ENCODE assay signal across 26 cellular contexts in the genomic region with DNA sequence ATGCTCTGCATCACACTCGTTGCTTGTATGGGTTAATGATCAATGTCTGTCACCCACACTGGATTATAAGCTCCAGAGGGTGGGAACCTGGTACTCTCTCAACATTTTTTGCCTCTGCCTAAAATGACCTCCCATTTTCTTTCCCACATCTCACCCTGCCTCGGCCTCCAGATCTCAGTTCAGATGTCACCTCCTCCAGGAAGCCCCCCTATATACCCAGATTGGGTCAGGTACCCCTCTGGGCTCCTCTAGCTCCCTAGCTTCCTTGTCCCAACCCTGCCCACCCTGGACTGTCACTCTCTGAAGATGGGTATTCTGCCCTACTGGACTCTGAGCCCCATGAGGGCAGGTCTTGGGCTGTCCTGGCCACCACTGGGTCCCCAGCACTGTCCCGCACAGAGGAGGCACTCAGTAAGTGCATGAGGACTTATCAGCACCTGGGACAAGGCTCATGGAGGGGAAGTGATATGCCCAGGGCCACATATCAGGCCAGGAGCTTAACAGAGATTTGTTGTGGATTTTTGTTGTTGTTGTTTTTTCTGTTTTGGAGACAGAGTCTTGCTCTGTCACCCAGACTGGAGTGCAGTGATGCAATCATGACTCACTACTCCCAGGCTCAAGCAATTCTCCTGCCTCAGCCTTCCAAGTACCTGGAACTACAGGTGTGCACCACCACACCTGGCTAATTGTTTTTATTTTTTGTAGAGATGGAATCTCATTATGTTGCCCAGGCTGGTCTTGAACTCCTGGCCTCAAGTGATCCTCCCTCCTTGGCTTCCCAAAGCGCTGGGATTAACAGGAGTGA. TPM values are rescaled to one million over a fixed set of nuclear protein-coding genes. Genes with fewer than 3 reads are reported as not detected.
A peak's percentile ranks its signal among the peaks of the same experiment; 100 is the strongest.
DNase-seq lines count a peak whose midpoint lies in the region; ATAC-seq, FAIRE-seq and TF ChIP-seq lines count a peak whose summit lies in the region.
"Had no signal": no experiment of that assay in that cellular context is flagged by ENCODE, and none has a peak within 500 bp of the region (broad histone marks: within the 10 kb centered on the region; RNA-seq: fewer than 3 reads in every experiment).

No MANE protein-coding gene starts in this region.

- no peak overlapping the region for H3K27ac ChIP-seq in HepG2 (ENCODE audit: extremely low read length, insufficient read depth, low read length)
- H3K27ac ChIP-seq in right lobe of liver, result no peak overlapping the region
- H3K27ac ChIP-seq in PC-3 (ENCODE audit: low read length), result no peak overlapping the region
- H3K27ac ChIP-seq: adrenal gland, parathyroid adenoma, SJSA1 had no signal

- H3K27ac Mint-ChIP-seq in stimulated activated naive B cell treated with anti-CD40 and anti-IgM and Interleukin-4, amounts not matched to agents 10 μg/mL and 1 μg/mL and 100 μg/mL, for 72 hours, result peak overlapping the region; percentile 73

- H3K9ac ChIP-seq in HepG2 (ENCODE audit: insufficient read depth, low read depth, low read length) (no peak overlapping the region), PC-3 (ENCODE audit: low read length) (no peak overlapping the region)
- H3K9ac ChIP-seq: parathyroid adenoma had no signal

- H3K27me3 ChIP-seq in HepG2 (ENCODE audit: control insufficient read depth in 1 of 2, insufficient read depth in 2 of 2, low read length in 2 of 2) (no peaks in the 10 kb centered on the region), right lobe of liver (no peaks in the 10 kb centered on the region), PC-3 (ENCODE audit: low read length) (no peaks in the 10 kb centered on the region), bronchial epithelial cell (ENCODE audit: control insufficient read depth, insufficient read depth, low read length) (no peaks in the 10 kb centered on the region)
- H3K27me3 ChIP-seq: adrenal gland, SJSA1 had no signal

- no peak for TF ChIP-seq RAD21 in HepG2 (CRISPR knock-in tag; IDR thresholded peaks at IDR 0.05)

- intact Hi-C loops in HepG2 (cut with micrococcal nuclease; ENCODE audit: unreplicated experiment), result no loop called here
- intact Hi-C loops in right lobe of liver (cut with DNase I), result no loop called here
- intact Hi-C loops in PC-3 (cut with micrococcal nuclease), result no loop called here

- TF ChIP-seq EP300 in HepG2 (IDR thresholded peaks at IDR 0.05; ENCODE audit: low read depth in 2 of 2, low read length in 2 of 2), result no peak
- TF ChIP-seq EP300 in HepG2 (CRISPR knock-in tag; IDR thresholded peaks at IDR 0.05; ENCODE audit: borderline replicate concordance), result no peak

- TF ChIP-seq CTCF in HepG2 (CRISPR knock-in tag; IDR thresholded peaks at IDR 0.05) (no peak), right lobe of liver (IDR thresholded peaks at IDR 0.05) (no peak), PC-3 (conservative IDR thresholded peaks at IDR 0.05; ENCODE audit: low read depth, low read length) (no peak), bronchial epithelial cell (IDR thresholded peaks at IDR 0.05; ENCODE audit: insufficient read depth, low read length, severe bottlenecking) (no peak)

- peaks cover 6 to 7% of the 10 kb centered on the region in 2 donors for H3K4me1 Mint-ChIP-seq in stimulated activated naive B cell treated with anti-CD40 and anti-IgM and Interleukin-4, amounts not matched to agents 10 μg/mL and 1 μg/mL and 100 μg/mL, for 72 hours

- ATAC-seq in HepG2, result no peak
- ATAC-seq in right lobe of liver, result no peak
- ATAC-seq in PC-3, result no peak
- no peak for ATAC-seq in stimulated activated naive B cell treated with anti-CD40 and anti-IgM and Interleukin-4, amounts not matched to agents 10 μg/mL and 1 μg/mL and 100 μg/mL, for 72 hours (replicated peaks)

- no peaks in the 10 kb centered on the region for H3F3A ChIP-seq in PC-3 (ENCODE audit: low read length, unreplicated experiment)

- H3K79me2 ChIP-seq in HepG2 (ENCODE audit: insufficient read depth, low read length) (no peaks in the 10 kb centered on the region), PC-3 (ENCODE audit: low read length) (no peaks in the 10 kb centered on the region)

- in situ Hi-C loops in HepG2 (cut with HindIII; ENCODE audit: extremely low pct_ligation_motif_present, low pct_unique_long_range_greater_than_20kb), result no loop called here
- in situ Hi-C loops in G401 (cut with HindIII; ENCODE audit: low sequenced_read_pairs), result loop anchor here (25.0 kb wide), 1 partner anchor 156 kb away; no protein-coding TSS in a partner anchor

- no peak for FAIRE-seq in HepG2 (lab: Jason Lieb, UNC)
- FAIRE-seq in bronchial epithelial cell (lab: Jason Lieb, UNC), result peak; percentile 77
- FAIRE-seq in H54 (lab: Jason Lieb, UNC), result no peak
- FAIRE-seq: G401.6 had no signal

- peaks cover 62 to 77% of the 10 kb centered on the region in 2 donors for H3K36me3 Mint-ChIP-seq in stimulated activated naive B cell treated with anti-CD40 and anti-IgM and Interleukin-4, amounts not matched to agents 10 μg/mL and 1 μg/mL and 100 μg/mL, for 72 hours

- CTCF ChIA-PET in HepG2 (lab: Yijun Ruan, JAX; ENCODE audit: low intra/inter-chr PET ratio, low total read pairs) (no interaction called here), PC-3 (lab: Charles Lee) (no interaction called here)

- no peaks in the 10 kb centered on the region for H3K9me3 Mint-ChIP-seq in stimulated activated naive B cell treated with anti-CD40 and anti-IgM and Interleukin-4, amounts not matched to agents 10 μg/mL and 1 μg/mL and 100 μg/mL, for 72 hours

- H3K4me3 Mint-ChIP-seq in stimulated activated naive B cell treated with anti-CD40 and anti-IgM and Interleukin-4, amounts not matched to agents 10 μg/mL and 1 μg/mL and 100 μg/mL, for 72 hours, result no peak overlapping the region

- H3K4me3 ChIP-seq in HepG2 (replicated peaks in 1 of 3; ENCODE audit: insufficient read depth in 1 of 3, low read depth in 2 of 3, low read length in 3 of 3), result no peak overlapping the region
- no peak overlapping the region for H3K4me3 ChIP-seq in right lobe of liver
- no peak overlapping the region for H3K4me3 ChIP-seq in PC-3 (ENCODE audit: low read length)
- H3K4me3 ChIP-seq in bronchial epithelial cell (ENCODE audit: low read depth, low read length), result no peak overlapping the region
- H3K4me3 ChIP-seq: adrenal gland, SJSA1 had no signal

- H3K27me3 Mint-ChIP-seq in stimulated activated naive B cell treated with anti-CD40 and anti-IgM and Interleukin-4, amounts not matched to agents 10 μg/mL and 1 μg/mL and 100 μg/mL, for 72 hours, result no peaks in the 10 kb centered on the region

- WGBS in HepG2 (ENCODE audit: low lambda C conversion rate), result 95% methylated on average over 4 of the region's 4 CpGs
- WGBS in right lobe of liver (ENCODE audit: insufficient coverage, low coverage, low lambda C conversion rate, missing lambda C conversion rate), result 94% methylated on average over 4 of the region's 4 CpGs

- no peak overlapping the region for H3K4me2 ChIP-seq in HepG2 (ENCODE audit: low read depth, low read length)
- H3K4me2 ChIP-seq in PC-3 (ENCODE audit: low read length), result no peak overlapping the region

- no peaks in the 10 kb centered on the region for H3K9me2 ChIP-seq in PC-3 (replicated peaks; ENCODE audit: low read length)

- POLR2A ChIA-PET in HepG2 (lab: Yijun Ruan, JAX), result no interaction called here
- POLR2A ChIA-PET in PC-3 (lab: Charles Lee; ENCODE audit: unreplicated experiment), result no interaction called here

- no peaks in the 10 kb centered on the region for H4K20me1 ChIP-seq in HepG2 (ENCODE audit: insufficient read depth, low read length)
- H4K20me1 ChIP-seq in PC-3 (ENCODE audit: low read length), result no peaks in the 10 kb centered on the region

- TF ChIP-seq POLR2A in HepG2 (IDR thresholded peaks at IDR 0.05; ENCODE audit: insufficient read depth in 1 of 2, low read depth in 2 of 2, low read length in 2 of 2) (no peak), right lobe of liver (IDR thresholded peaks at IDR 0.05) (no peak), H54 (IDR thresholded peaks at IDR 0.05; ENCODE audit: low read depth, low read length) (no peak)

- H3K9me3 ChIP-seq in HepG2 (ENCODE audit: low read length), result no peaks in the 10 kb centered on the region
- no peaks in the 10 kb centered on the region for H3K9me3 ChIP-seq in right lobe of liver
- no peaks in the 10 kb centered on the region for H3K9me3 ChIP-seq in PC-3 (ENCODE audit: low read length)
- H3K9me3 ChIP-seq: adrenal gland, SJSA1 had no signal

- H2AFZ ChIP-seq in HepG2 (ENCODE audit: low read length) (no peak overlapping the region), PC-3 (ENCODE audit: low read length) (no peak overlapping the region)
- H2AFZ ChIP-seq: parathyroid adenoma had no signal

- DNase-seq in HepG2 (ENCODE audit: low spot score), result no peak
- DNase-seq in right lobe of liver, result no peak
- peak; percentile 30 for DNase-seq in PC-3
- peak; percentile 55 for DNase-seq in bronchial epithelial cell (ENCODE audit: low read depth)
- DNase-seq in stimulated activated naive B cell treated with anti-CD40 and anti-IgM and Interleukin-4, amounts not matched to agents 10 μg/mL and 1 μg/mL and 100 μg/mL, for 72 hours, result no peak
- DNase-seq in T-helper 2 cell, result no peak
- no peak for DNase-seq in H54 (ENCODE audit: insufficient read length, low spot score)
- no peak for DNase-seq in G401 (ENCODE audit: low spot score)
- DNase-seq: activated CD4-positive, alpha-beta T cell treated with anti-CD3 and anti-CD28 coated beads for 48 hours; activated T-cell treated with anti-CD3 and anti-CD28 coated beads for 4 hours; adrenal gland; Calu3; effector memory CD4-positive, alpha-beta T cell; HCEC 1CT; NCI-H1417 treated with DMSO at 0.1 percent for 48 hours; NCI-H748 treated with DMSO at 0.1 percent for 48 hours; OCI-M1; stimulated activated CD4-positive, alpha-beta T cell treated with anti-CD3 and anti-CD28 coated beads, Interleukin-2, amount 100 ng/mL, for 24 hours; substantia nigra; T1000 had no signal

- BruUV-seq in HepG2 (replicated peaks; lab: Mats Ljungman, UMichigan), result no TSS peak
- BruUV-seq in PC-3 (replicated peaks; lab: Mats Ljungman, UMichigan), result no TSS peak

- H3K36me3 ChIP-seq in HepG2 (replicated peaks in 1 of 2; ENCODE audit: control insufficient read depth in 1 of 2, insufficient read depth in 2 of 2, low read length in 2 of 2), result peaks cover 38 to 70% of the 10 kb centered on the region in 2 experiments
- H3K36me3 ChIP-seq in right lobe of liver, result peaks cover 0 to 88% (median 40%) of the 10 kb centered on the region in 4 donors
- H3K36me3 ChIP-seq in PC-3 (ENCODE audit: low read depth, low read length), result peaks cover 35% of the 10 kb centered on the region
- H3K36me3 ChIP-seq in bronchial epithelial cell (ENCODE audit: control insufficient read depth, insufficient read depth, low read length), result peaks cover 50% of the 10 kb centered on the region

- H3K4me1 ChIP-seq in HepG2 (ENCODE audit: insufficient read depth, low read length), result no peaks in the 10 kb centered on the region
- no peaks in the 10 kb centered on the region for H3K4me1 ChIP-seq in right lobe of liver
- H3K4me1 ChIP-seq in PC-3 (ENCODE audit: insufficient read depth, low read length), result no peaks in the 10 kb centered on the region
- H3K4me1 ChIP-seq: adrenal gland, parathyroid adenoma, SJSA1 had no signal

RNA-seq across cellular contexts. Expression of a gene that starts 23.8 kb away (rescaled TPM):
- 6.7 and 13.2 TPM in 2 replicates for total RNA-seq in HepG2 (2016; rRNA removed; fragmentation: Illumina TruSeq; extraction: Trizol)
- 3.7 and 5.6 TPM in 2 replicates for total RNA-seq in HepG2 (2016; cell fraction: cytosol; rRNA removed; fragmentation: Illumina TruSeq; extraction: Trizol; ENCODE audit: low read depth)
- total RNA-seq in HepG2 (2016; cell fraction: insoluble cytoplasmic fraction; rRNA removed; fragmentation: Illumina TruSeq; extraction: Trizol), result 7.7 and 10.7 TPM in 2 replicates
- total RNA-seq in HepG2 (2016; cell fraction: membrane; rRNA removed; fragmentation: Illumina TruSeq; extraction: Trizol), result 10.7 and 11.6 TPM in 2 replicates
- 9.5 and 12.7 TPM in 2 replicates for total RNA-seq in HepG2 (2016; cell fraction: nucleus; rRNA removed; fragmentation: Illumina TruSeq; extraction: Trizol)
- 7.3 and 9.2 TPM in 2 replicates for polyA plus RNA-seq in HepG2 (2011; rRNA removed)
- polyA plus RNA-seq in HepG2 (2011; cell fraction: cytosol; rRNA removed), result 5.7 and 8.3 TPM in 2 replicates
- 19.6 and 26.3 TPM in 2 replicates for polyA plus RNA-seq in HepG2 (2011; cell fraction: nucleus; rRNA removed)
- 12.3 and 18.9 TPM in 2 replicates for polyA plus RNA-seq in HepG2 (2012)
- polyA plus RNA-seq in HepG2 (2016; cell fraction: cytosol; fragmentation: Illumina TruSeq; extraction: Trizol; ENCODE audit: low read depth), result 4.2 and 4.7 TPM in 2 replicates
- 12.5 and 12.9 TPM in 2 replicates for polyA plus RNA-seq in HepG2 (2016; cell fraction: insoluble cytoplasmic fraction; fragmentation: Illumina TruSeq; extraction: Trizol; ENCODE audit: low read depth)
- polyA plus RNA-seq in HepG2 (2016; cell fraction: membrane; fragmentation: Illumina TruSeq; extraction: Trizol; ENCODE audit: low read depth), result 6.8 and 7.6 TPM in 2 replicates
- 26.1 and 27.2 TPM in 2 replicates for polyA plus RNA-seq in HepG2 (2016; cell fraction: nucleus; fragmentation: Illumina TruSeq; extraction: Trizol; ENCODE audit: insufficient read depth, low read depth)
- 10.6 and 14.4 TPM in 2 replicates for polyA minus RNA-seq in HepG2 (2011; rRNA and poly(A)+ RNA removed; ENCODE audit: low replicate concordance)
- 8.2 and 11.7 TPM in 2 replicates for polyA minus RNA-seq in HepG2 (2011; cell fraction: cytosol; rRNA and poly(A)+ RNA removed)
- 9.1 TPM in 2 replicates for polyA minus RNA-seq in HepG2 (2011; cell fraction: nucleus; rRNA and poly(A)+ RNA removed)
- 10 to 100 TPM; 15.1 to 20.2 (median 16.9) TPM for total RNA-seq in right lobe of liver
- total RNA-seq in PC-3 (2014; rRNA removed), result 24.1 and 32.9 TPM in 2 replicates
- total RNA-seq in bronchial epithelial cell, result 18.8 and 24.5 TPM in 2 replicates
- 14.6 and 19.9 TPM in 2 replicates for total RNA-seq in G401 (2014; rRNA removed; shearing (Covaris generic))

RNA-seq across cellular contexts. Expression of a gene that starts 32.1 kb away (rescaled TPM):
- total RNA-seq in HepG2 (2016; rRNA removed; fragmentation: Illumina TruSeq; extraction: Trizol) (0.04 TPM in 1 of 2 replicates, not detected in the other), right lobe of liver (1 to 10 TPM in 3 of 6 experiments, under 1 TPM in 3; 0.46 to 1.6 (median 0.93) TPM), PC-3 (2014; rRNA removed) (1.9 and 3.1 TPM in 2 replicates), bronchial epithelial cell (under 0.01 and 0.13 TPM in 2 replicates)
- 0.09 and 0.10 TPM in 2 replicates for total RNA-seq in HepG2 (2016; cell fraction: cytosol; rRNA removed; fragmentation: Illumina TruSeq; extraction: Trizol; ENCODE audit: low read depth)
- total RNA-seq in HepG2 (2016; cell fraction: insoluble cytoplasmic fraction; rRNA removed; fragmentation: Illumina TruSeq; extraction: Trizol), result 0.04 TPM in 1 of 2 replicates, not detected in the other
- total RNA-seq in HepG2 (2016; cell fraction: membrane; rRNA removed; fragmentation: Illumina TruSeq; extraction: Trizol), result not detected in 2 replicates
- total RNA-seq in HepG2 (2016; cell fraction: nucleus; rRNA removed; fragmentation: Illumina TruSeq; extraction: Trizol), result not detected in 2 replicates
- 0.04 TPM in 1 of 2 replicates, not detected in the other for polyA plus RNA-seq in HepG2 (2011; rRNA removed)
- polyA plus RNA-seq in HepG2 (2011; cell fraction: cytosol; rRNA removed), result 0.03 TPM in 2 replicates
- not detected in 2 replicates for polyA plus RNA-seq in HepG2 (2011; cell fraction: nucleus; rRNA removed)
- polyA plus RNA-seq in HepG2 (2012), result not detected in 2 replicates
- 0.07 TPM in 1 of 2 replicates, not detected in the other for polyA plus RNA-seq in HepG2 (2016; cell fraction: cytosol; fragmentation: Illumina TruSeq; extraction: Trizol; ENCODE audit: low read depth)
- not detected in 2 replicates for polyA plus RNA-seq in HepG2 (2016; cell fraction: insoluble cytoplasmic fraction; fragmentation: Illumina TruSeq; extraction: Trizol; ENCODE audit: low read depth)
- polyA plus RNA-seq in HepG2 (2016; cell fraction: membrane; fragmentation: Illumina TruSeq; extraction: Trizol; ENCODE audit: low read depth), result not detected in 2 replicates
- polyA plus RNA-seq in HepG2 (2016; cell fraction: nucleus; fragmentation: Illumina TruSeq; extraction: Trizol; ENCODE audit: insufficient read depth, low read depth), result 0.16 TPM in 1 of 2 replicates, not detected in the other
- polyA minus RNA-seq in HepG2 (2011; rRNA and poly(A)+ RNA removed; ENCODE audit: low replicate concordance), result 0.09 TPM in 1 of 2 replicates, not detected in the other
- polyA minus RNA-seq in HepG2 (2011; cell fraction: cytosol; rRNA and poly(A)+ RNA removed), result not detected in 2 replicates
- not detected in 2 replicates for polyA minus RNA-seq in HepG2 (2011; cell fraction: nucleus; rRNA and poly(A)+ RNA removed)
- 12.0 and 16.3 TPM in 2 replicates for total RNA-seq in G401 (2014; rRNA removed; shearing (Covaris generic))
- total RNA-seq: Calu3 had no signal

RNA-seq across cellular contexts. Expression of a gene that starts 52.7 kb away (rescaled TPM):
- total RNA-seq in HepG2 (2016; rRNA removed; fragmentation: Illumina TruSeq; extraction: Trizol), result 4.0 and 9.8 TPM in 2 replicates
- total RNA-seq in HepG2 (2016; cell fraction: cytosol; rRNA removed; fragmentation: Illumina TruSeq; extraction: Trizol; ENCODE audit: low read depth), result 1.2 and 1.9 TPM in 2 replicates
- total RNA-seq in HepG2 (2016; cell fraction: insoluble cytoplasmic fraction; rRNA removed; fragmentation: Illumina TruSeq; extraction: Trizol), result 3.4 and 11.2 TPM in 2 replicates
- total RNA-seq in HepG2 (2016; cell fraction: membrane; rRNA removed; fragmentation: Illumina TruSeq; extraction: Trizol), result 3.6 and 3.7 TPM in 2 replicates
- total RNA-seq in HepG2 (2016; cell fraction: nucleus; rRNA removed; fragmentation: Illumina TruSeq; extraction: Trizol), result 11.2 and 11.6 TPM in 2 replicates
- 7.3 and 9.2 TPM in 2 replicates for polyA plus RNA-seq in HepG2 (2011; rRNA removed)
- polyA plus RNA-seq in HepG2 (2011; cell fraction: cytosol; rRNA removed), result 7.8 and 9.7 TPM in 2 replicates
- 27.5 and 33.9 TPM in 2 replicates for polyA plus RNA-seq in HepG2 (2011; cell fraction: nucleus; rRNA removed)
- polyA plus RNA-seq in HepG2 (2012), result 12.4 and 17.0 TPM in 2 replicates
- polyA plus RNA-seq in HepG2 (2016; cell fraction: cytosol; fragmentation: Illumina TruSeq; extraction: Trizol; ENCODE audit: low read depth), result 0.63 and 1.3 TPM in 2 replicates
- 5.1 TPM in 2 replicates for polyA plus RNA-seq in HepG2 (2016; cell fraction: insoluble cytoplasmic fraction; fragmentation: Illumina TruSeq; extraction: Trizol; ENCODE audit: low read depth)
- 1.7 and 2.3 TPM in 2 replicates for polyA plus RNA-seq in HepG2 (2016; cell fraction: membrane; fragmentation: Illumina TruSeq; extraction: Trizol; ENCODE audit: low read depth)
- 34.8 and 35.7 TPM in 2 replicates for polyA plus RNA-seq in HepG2 (2016; cell fraction: nucleus; fragmentation: Illumina TruSeq; extraction: Trizol; ENCODE audit: insufficient read depth, low read depth)
- polyA minus RNA-seq in HepG2 (2011; rRNA and poly(A)+ RNA removed; ENCODE audit: low replicate concordance), result 6.9 and 11.0 TPM in 2 replicates
- 7.5 and 8.8 TPM in 2 replicates for polyA minus RNA-seq in HepG2 (2011; cell fraction: cytosol; rRNA and poly(A)+ RNA removed)
- polyA minus RNA-seq in HepG2 (2011; cell fraction: nucleus; rRNA and poly(A)+ RNA removed), result 10.3 and 11.5 TPM in 2 replicates
- 1 to 10 TPM; 5.8 to 9.5 (median 7.4) TPM for total RNA-seq in right lobe of liver
- 14.3 and 18.4 TPM in 2 replicates for total RNA-seq in PC-3 (2014; rRNA removed)
- 5.8 and 9.9 TPM in 2 replicates for total RNA-seq in bronchial epithelial cell
- total RNA-seq in G401 (2014; rRNA removed; shearing (Covaris generic)), result 19.3 and 42.4 TPM in 2 replicates

RNA-seq across cellular contexts. Expression of a gene that starts 53.1 kb away (rescaled TPM):
- total RNA-seq in HepG2 (2016; rRNA removed; fragmentation: Illumina TruSeq; extraction: Trizol), result 32.2 and 43.1 TPM in 2 replicates
- 13.6 and 15.4 TPM in 2 replicates for total RNA-seq in HepG2 (2016; cell fraction: cytosol; rRNA removed; fragmentation: Illumina TruSeq; extraction: Trizol; ENCODE audit: low read depth)
- total RNA-seq in HepG2 (2016; cell fraction: insoluble cytoplasmic fraction; rRNA removed; fragmentation: Illumina TruSeq; extraction: Trizol), result 25.7 and 41.7 TPM in 2 replicates
- total RNA-seq in HepG2 (2016; cell fraction: membrane; rRNA removed; fragmentation: Illumina TruSeq; extraction: Trizol), result 30.2 and 30.9 TPM in 2 replicates
- 30.6 and 31.6 TPM in 2 replicates for total RNA-seq in HepG2 (2016; cell fraction: nucleus; rRNA removed; fragmentation: Illumina TruSeq; extraction: Trizol)
- 57.3 and 80.7 TPM in 2 replicates for polyA plus RNA-seq in HepG2 (2011; rRNA removed)
- 34.2 and 64.8 TPM in 2 replicates for polyA plus RNA-seq in HepG2 (2011; cell fraction: cytosol; rRNA removed)
- 266 and 313 TPM in 2 replicates for polyA plus RNA-seq in HepG2 (2011; cell fraction: nucleus; rRNA removed)
- 35.6 and 48.5 TPM in 2 replicates for polyA plus RNA-seq in HepG2 (2012)
- polyA plus RNA-seq in HepG2 (2016; cell fraction: cytosol; fragmentation: Illumina TruSeq; extraction: Trizol; ENCODE audit: low read depth), result 8.5 and 9.3 TPM in 2 replicates
- polyA plus RNA-seq in HepG2 (2016; cell fraction: insoluble cytoplasmic fraction; fragmentation: Illumina TruSeq; extraction: Trizol; ENCODE audit: low read depth), result 34.1 and 37.8 TPM in 2 replicates
- 21.1 and 23.2 TPM in 2 replicates for polyA plus RNA-seq in HepG2 (2016; cell fraction: membrane; fragmentation: Illumina TruSeq; extraction: Trizol; ENCODE audit: low read depth)
- polyA plus RNA-seq in HepG2 (2016; cell fraction: nucleus; fragmentation: Illumina TruSeq; extraction: Trizol; ENCODE audit: insufficient read depth, low read depth), result 78.0 and 78.1 TPM in 2 replicates
- 47.8 and 141 TPM in 2 replicates for polyA minus RNA-seq in HepG2 (2011; rRNA and poly(A)+ RNA removed; ENCODE audit: low replicate concordance)
- polyA minus RNA-seq in HepG2 (2011; cell fraction: cytosol; rRNA and poly(A)+ RNA removed), result 30.6 and 39.4 TPM in 2 replicates
- 37.0 and 47.4 TPM in 2 replicates for polyA minus RNA-seq in HepG2 (2011; cell fraction: nucleus; rRNA and poly(A)+ RNA removed)
- 10 to 100 TPM; 16.9 to 28.1 (median 23.7) TPM for total RNA-seq in right lobe of liver
- 62.7 and 83.9 TPM in 2 replicates for total RNA-seq in PC-3 (2014; rRNA removed)
- total RNA-seq in bronchial epithelial cell, result 60.3 and 90.6 TPM in 2 replicates
- total RNA-seq in G401 (2014; rRNA removed; shearing (Covaris generic)), result 118 and 134 TPM in 2 replicates

RNA-seq across cellular contexts. Expression of a gene that starts 57.1 kb away (rescaled TPM):
- total RNA-seq in HepG2 (2016; rRNA removed; fragmentation: Illumina TruSeq; extraction: Trizol) (not detected in 2 replicates), right lobe of liver (not detected), PC-3 (2014; rRNA removed) (not detected in 2 replicates), bronchial epithelial cell (not detected in 2 replicates)
- not detected in 2 replicates for total RNA-seq in HepG2 (2016; cell fraction: cytosol; rRNA removed; fragmentation: Illumina TruSeq; extraction: Trizol; ENCODE audit: low read depth)
- total RNA-seq in HepG2 (2016; cell fraction: insoluble cytoplasmic fraction; rRNA removed; fragmentation: Illumina TruSeq; extraction: Trizol), result not detected in 2 replicates
- total RNA-seq in HepG2 (2016; cell fraction: membrane; rRNA removed; fragmentation: Illumina TruSeq; extraction: Trizol), result not detected in 2 replicates
- total RNA-seq in HepG2 (2016; cell fraction: nucleus; rRNA removed; fragmentation: Illumina TruSeq; extraction: Trizol), result not detected in 2 replicates
- polyA plus RNA-seq in HepG2 (2011; rRNA removed), result not detected in 2 replicates
- polyA plus RNA-seq in HepG2 (2011; cell fraction: cytosol; rRNA removed), result not detected in 2 replicates
- not detected in 2 replicates for polyA plus RNA-seq in HepG2 (2011; cell fraction: nucleus; rRNA removed)
- not detected in 2 replicates for polyA plus RNA-seq in HepG2 (2012)
- polyA plus RNA-seq in HepG2 (2016; cell fraction: cytosol; fragmentation: Illumina TruSeq; extraction: Trizol; ENCODE audit: low read depth), result not detected in 2 replicates
- not detected in 2 replicates for polyA plus RNA-seq in HepG2 (2016; cell fraction: insoluble cytoplasmic fraction; fragmentation: Illumina TruSeq; extraction: Trizol; ENCODE audit: low read depth)
- polyA plus RNA-seq in HepG2 (2016; cell fraction: membrane; fragmentation: Illumina TruSeq; extraction: Trizol; ENCODE audit: low read depth), result not detected in 2 replicates
- not detected in 2 replicates for polyA plus RNA-seq in HepG2 (2016; cell fraction: nucleus; fragmentation: Illumina TruSeq; extraction: Trizol; ENCODE audit: insufficient read depth, low read depth)
- polyA minus RNA-seq in HepG2 (2011; rRNA and poly(A)+ RNA removed; ENCODE audit: low replicate concordance), result not detected in 2 replicates
- not detected in 2 replicates for polyA minus RNA-seq in HepG2 (2011; cell fraction: cytosol; rRNA and poly(A)+ RNA removed)
- not detected in 2 replicates for polyA minus RNA-seq in HepG2 (2011; cell fraction: nucleus; rRNA and poly(A)+ RNA removed)
- not detected in 2 replicates for total RNA-seq in G401 (2014; rRNA removed; shearing (Covaris generic))
- total RNA-seq: Calu3, chondrocyte, LHCN-M2, lung microvascular endothelial cell, SJSA1 had no signal
- polyA plus RNA-seq: adrenal gland had no signal

Comparison
In these comparisons a context has a peak if more than half of its experiments do, and no peak if none do; other contexts are left out.
1. DNase-seq: peak in PC-3 (single experiment) and bronchial epithelial cell (single experiment); none in HepG2 (single experiment), right lobe of liver (0 of 3), stimulated activated naive B cell treated with anti-CD40 and anti-IgM and Interleukin-4, amounts not matched to agents 10 μg/mL and 1 μg/mL and 100 μg/mL, for 72 hours (single experiment), T-helper 2 cell (0 of 5), H54 (single experiment) and G401 (single experiment).